Comparison of ENCODE assay signal across 16 cellular contexts in the genomic region with DNA sequence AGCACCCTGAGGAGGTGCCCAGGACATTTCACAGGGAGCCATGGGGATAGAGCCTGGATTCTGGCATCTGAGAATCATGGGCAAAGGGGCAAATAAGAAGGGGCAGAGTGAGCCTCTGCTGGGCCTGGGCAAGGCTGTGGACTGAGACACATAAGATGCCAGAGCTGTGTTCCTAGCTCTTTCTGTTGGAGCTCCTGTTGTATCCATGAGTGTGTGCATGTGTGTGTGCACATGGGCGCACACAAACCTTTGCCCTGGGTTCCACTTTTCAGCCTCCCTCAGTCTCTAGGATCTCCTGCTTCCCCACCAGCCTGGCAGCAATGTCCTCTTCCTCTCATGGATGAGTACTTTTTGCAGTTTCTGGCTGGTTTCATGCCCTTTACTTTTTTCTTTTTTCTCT. TPM values are rescaled to one million over a fixed set of nuclear protein-coding genes. Genes with fewer than 3 reads are reported as not detected.
DNase-seq lines count a peak whose midpoint lies in the region; ATAC-seq and TF ChIP-seq lines count a peak whose summit lies in the region.
"Had no signal": no experiment of that assay in that cellular context is flagged by ENCODE, and none has a peak within 500 bp of the region (broad histone marks: within the 10 kb centered on the region; RNA-seq: fewer than 3 reads in every experiment).

No MANE protein-coding gene starts in this region.

- no peak overlapping the region for H3K9ac ChIP-seq in BLaER1
- no peak overlapping the region for H3K9ac ChIP-seq in BLaER1 treated with 17β-estradiol and CSF1 and Interleukin-3, amounts not matched to agents 10 nM and 100 nM
- H3K9ac ChIP-seq in mesenchymal stem cell (ENCODE audit: low read length): no peak overlapping the region
- H3K9ac ChIP-seq: GM23248 had no signal

- peak; percentile 10 for DNase-seq in OCI-LY7 (ENCODE audit: low spot score)
- peak; percentile 21 for DNase-seq in ecto neural progenitor cell (ENCODE audit: low spot score)
- no peak for DNase-seq in OCI-M2 (lab: John Stamatoyannopoulos, UW; ENCODE audit: unreplicated experiment)
- DNase-seq in mesenchymal stem cell: no peak
- DNase-seq in A673 (ENCODE audit: low spot score): no peak
- DNase-seq: AML-193; Calu3; CD8-positive, alpha-beta T cell; DMS79 treated with DMSO at 0.1 percent for 48 hours; GF-D8; KBM-7 had no signal

- BruUV-seq in OCI-LY7 (replicated peaks; lab: Mats Ljungman, UMichigan) (no TSS peak), A673 (replicated peaks; lab: Mats Ljungman, UMichigan) (no TSS peak)

- H2AK5ac ChIP-seq in mesenchymal stem cell (ENCODE audit: low read length, severe bottlenecking): no peak overlapping the region

- no peaks in the 10 kb centered on the region for H3K79me1 ChIP-seq in mesenchymal stem cell (replicated peaks; ENCODE audit: low read length, poor library complexity, severe bottlenecking)

- H2BK5ac ChIP-seq in mesenchymal stem cell (ENCODE audit: low read depth, low read length, poor library complexity, severe bottlenecking): no peak overlapping the region

- H4K91ac ChIP-seq in mesenchymal stem cell (ENCODE audit: low read length): no peak overlapping the region

- H3K27me3 ChIP-seq in BLaER1 (no peaks in the 10 kb centered on the region), mesenchymal stem cell (ENCODE audit: control insufficient read depth in 1 of 2, insufficient read depth in 1 of 2, low read length in 2 of 2) (no peaks in the 10 kb centered on the region), A673 (replicated peaks; ENCODE audit: insufficient read depth, low read depth, low read length, poor library complexity) (no peaks in the 10 kb centered on the region)
- H3K27me3 ChIP-seq in BLaER1 treated with 17β-estradiol and CSF1 and Interleukin-3, amounts not matched to agents 10 nM and 100 nM: no peaks in the 10 kb centered on the region

- no peak overlapping the region for H4K8ac ChIP-seq in mesenchymal stem cell (ENCODE audit: low read length)

- H3K18ac ChIP-seq in mesenchymal stem cell (ENCODE audit: low read depth in 1 of 2, low read length in 2 of 2): no peak overlapping the region

- H2BK12ac ChIP-seq in mesenchymal stem cell (ENCODE audit: low read length in 2 of 2): no peak overlapping the region

- H3K27ac ChIP-seq in BLaER1 (no peak overlapping the region), OCI-LY7 (ENCODE audit: low read depth, low read length, poor library complexity, severe bottlenecking) (no peak overlapping the region), mesenchymal stem cell (ENCODE audit: low read length, poor library complexity, severe bottlenecking) (no peak overlapping the region), A673 (ENCODE audit: low read depth, low read length, poor library complexity, severe bottlenecking) (no peak overlapping the region)
- no peak overlapping the region for H3K27ac ChIP-seq in BLaER1 treated with 17β-estradiol and CSF1 and Interleukin-3, amounts not matched to agents 10 nM and 100 nM

- 100% methylated on average over 1 of the region's 1 CpG for WGBS in mesenchymal stem cell

- no peaks in the 10 kb centered on the region for H3K9me2 ChIP-seq in OCI-LY7 (ENCODE audit: insufficient read depth, low read length)

- no peaks in the 10 kb centered on the region for H3K79me2 ChIP-seq in OCI-LY7 (ENCODE audit: insufficient read depth, low read depth, low read length)

- H3K9me3 ChIP-seq in BLaER1 (no peaks in the 10 kb centered on the region), OCI-LY7 (ENCODE audit: low read length) (no peaks in the 10 kb centered on the region), mesenchymal stem cell (ENCODE audit: control insufficient read depth, low read length) (no peaks in the 10 kb centered on the region), A673 (ENCODE audit: low read depth, low read length, poor library complexity, severe bottlenecking) (no peaks in the 10 kb centered on the region)
- peaks cover 0 to 7% (median 0%) of the 10 kb centered on the region in 11 experiments; a peak in 2 of 22 replicates for H3K9me3 ChIP-seq in BLaER1 treated with 17β-estradiol and CSF1 and Interleukin-3, amounts not matched to agents 10 nM and 100 nM (replicated peaks in 1 of 11)
- H3K9me3 ChIP-seq: HAP-1 had no signal

- no peak for ATAC-seq in GM19455 (IDR thresholded peaks at IDR 0.05; ENCODE audit: unreplicated experiment)
- ATAC-seq: CD8-positive, alpha-beta T cell had no signal

- peak overlapping the region; percentile 36 for H3K4me2 ChIP-seq in BLaER1
- H3K4me2 ChIP-seq in BLaER1 treated with 17β-estradiol and CSF1 and Interleukin-3, amounts not matched to agents 10 nM and 100 nM: peak overlapping the region in 8 of 11 experiments; percentile 2 to 62 (median 18); a peak in 8 of 22 replicates
- peak overlapping the region; percentile 43 for H3K4me2 ChIP-seq in OCI-LY7 (ENCODE audit: low read length)
- no peak overlapping the region for H3K4me2 ChIP-seq in mesenchymal stem cell (ENCODE audit: low read length, poor library complexity, severe bottlenecking)

- H3K36me3 ChIP-seq in BLaER1: no peaks in the 10 kb centered on the region
- peaks cover 0 to 7% (median 0%) of the 10 kb centered on the region in 11 experiments; a peak in 1 of 22 replicates for H3K36me3 ChIP-seq in BLaER1 treated with 17β-estradiol and CSF1 and Interleukin-3, amounts not matched to agents 10 nM and 100 nM
- no peaks in the 10 kb centered on the region for H3K36me3 ChIP-seq in OCI-LY7 (ENCODE audit: insufficient read depth, low read length)
- H3K36me3 ChIP-seq in mesenchymal stem cell (ENCODE audit: control insufficient read depth in 1 of 2, insufficient read depth in 2 of 2, low read depth in 1 of 2, low read length in 2 of 2): peaks cover 0 to 2% of the 10 kb centered on the region in 2 experiments
- H3K36me3 ChIP-seq in A673 (ENCODE audit: insufficient read depth, low read length, poor library complexity, severe bottlenecking): no peaks in the 10 kb centered on the region
- H3K36me3 ChIP-seq: HAP-1 had no signal

- POLR2A ChIA-PET in OCI-LY7 (lab: Charles Lee): interaction anchor here (0.8 to 1.1 kb wide), 3 partner anchors 19 to 133 kb away, joined by 3 to 4 read pairs (median 3); no protein-coding TSS in a partner anchor
- POLR2A ChIA-PET in A673 (lab: Charles Lee; ENCODE audit: low non-redundant PET): no interaction called here

- no peak overlapping the region for H3K23ac ChIP-seq in mesenchymal stem cell (ENCODE audit: low read length in 2 of 2)

- CTCF ChIA-PET in OCI-LY7 (lab: Charles Lee; ENCODE audit: unreplicated experiment) (interaction anchor here (1.2 kb wide), 1 partner anchor 19 kb away, joined by 3 read pairs; no protein-coding TSS in a partner anchor), A673 (lab: Charles Lee) (no interaction called here)

- H3K14ac ChIP-seq in mesenchymal stem cell (ENCODE audit: low read length in 2 of 2): no peak overlapping the region

- no peak overlapping the region for H2AFZ ChIP-seq in OCI-LY7 (ENCODE audit: low read length)
- no peak overlapping the region for H2AFZ ChIP-seq in mesenchymal stem cell (ENCODE audit: low read depth, low read length)

- no peak overlapping the region for H3K4ac ChIP-seq in mesenchymal stem cell (ENCODE audit: low read depth in 1 of 2, low read length in 2 of 2)

- intact Hi-C loops in OCI-LY7 (cut with micrococcal nuclease; ENCODE audit: unreplicated experiment) (no loop called here), A673 (cut with micrococcal nuclease; ENCODE audit: unreplicated experiment) (no loop called here)

- no peak overlapping the region for H2BK120ac ChIP-seq in mesenchymal stem cell (ENCODE audit: low read depth, low read length)

- H3K4me1 ChIP-seq in BLaER1 (peaks cover 37% of the 10 kb centered on the region), OCI-LY7 (ENCODE audit: insufficient read depth, low read length, poor library complexity, severe bottlenecking) (peaks cover 15% of the 10 kb centered on the region), mesenchymal stem cell (ENCODE audit: control insufficient read depth, insufficient read depth, low read depth, low read length) (peaks cover 4% of the 10 kb centered on the region), A673 (ENCODE audit: insufficient read depth, low read length, poor library complexity, severe bottlenecking) (no peaks in the 10 kb centered on the region)
- peaks cover 15 to 31% (median 24%) of the 10 kb centered on the region in 10 experiments for H3K4me1 ChIP-seq in BLaER1 treated with 17β-estradiol and CSF1 and Interleukin-3, amounts not matched to agents 10 nM and 100 nM
- H3K4me1 ChIP-seq: HAP-1 had no signal

- no peak for TF ChIP-seq CTCF in OCI-LY7 (conservative IDR thresholded peaks at IDR 0.05; ENCODE audit: low read length)
- TF ChIP-seq CTCF in A673 (conservative IDR thresholded peaks at IDR 0.05; ENCODE audit: low read depth, low read length): no peak

- no peak overlapping the region for H3K4me3 ChIP-seq in BLaER1
- H3K4me3 ChIP-seq in BLaER1 treated with 17β-estradiol and CSF1 and Interleukin-3, amounts not matched to agents 10 nM and 100 nM: no peak overlapping the region
- H3K4me3 ChIP-seq in OCI-LY7 (ENCODE audit: low read depth, low read length, poor library complexity, severe bottlenecking): no peak overlapping the region
- H3K4me3 ChIP-seq in mesenchymal stem cell (ENCODE audit: insufficient read depth in 1 of 2, low read depth in 1 of 2, low read length in 2 of 2): no peak overlapping the region
- no peak overlapping the region for H3K4me3 ChIP-seq in A673 (ENCODE audit: low read depth, low read length, poor library complexity, severe bottlenecking)
- H3K4me3 ChIP-seq: GM23248, HAP-1 had no signal

- H4K20me1 ChIP-seq in BLaER1 (no peaks in the 10 kb centered on the region), OCI-LY7 (ENCODE audit: insufficient read depth, low read length) (no peaks in the 10 kb centered on the region)
- no peaks in the 10 kb centered on the region for H4K20me1 ChIP-seq in BLaER1 treated with 17β-estradiol and CSF1 and Interleukin-3, amounts not matched to agents 10 nM and 100 nM

- no peak overlapping the region for H2BK15ac ChIP-seq in mesenchymal stem cell (ENCODE audit: low read depth, poor library complexity, severe bottlenecking)

RNA-seq across cellular contexts. Expression of a gene that starts 44.0 kb away (rescaled TPM):
- total RNA-seq in OCI-LY7 (2014; rRNA removed; shearing (Covaris generic)): 2.7 and 4.7 TPM in 2 replicates
- total RNA-seq in OCI-LY7 (2022) (2.9 and 3.7 TPM in 2 replicates), A673 (2021) (12.6 and 16.0 TPM in 2 replicates)
- 11.5 TPM for polyA plus RNA-seq in mesenchymal stem cell (2013, experiment 1 of 2)
- polyA plus RNA-seq in mesenchymal stem cell (2013, experiment 2 of 2): 9.7 TPM

RNA-seq across cellular contexts. Expression of a gene that starts 47.0 kb away (rescaled TPM):
- 2.1 and 2.3 TPM in 2 replicates for total RNA-seq in OCI-LY7 (2014; rRNA removed; shearing (Covaris generic))
- total RNA-seq in OCI-LY7 (2022) (3.1 and 4.2 TPM in 2 replicates), A673 (2021) (4.1 and 6.9 TPM in 2 replicates)
- polyA plus RNA-seq in mesenchymal stem cell (2013, experiment 1 of 2): 7.8 TPM
- 8.1 TPM for polyA plus RNA-seq in mesenchymal stem cell (2013, experiment 2 of 2)
- total RNA-seq: CD8-positive, alpha-beta T cell had no signal

Comparison
In these comparisons a context has a peak if more than half of its experiments do, and no peak if none do; other contexts are left out.
1. DNase-seq: peak in OCI-LY7 (single experiment) and ecto neural progenitor cell (single experiment); none in OCI-M2 (single experiment), mesenchymal stem cell (single experiment) and A673 (single experiment).